8 cellular contexts compared by ENCODE assay signal in genomic region chr16:83137326-83137770, GRCh38.
DNase-seq lines count a peak whose midpoint lies in the region; ATAC-seq and TF ChIP-seq lines count a peak whose summit lies in the region.

No MANE protein-coding gene starts in this region.

- 0 out of 2 replicates have a peak overlapping the region, but pooled peaks have one; percentile 48 for H2AFZ ChIP-seq in MM.1S (ENCODE audit: low read length)

- H3K79me2 ChIP-seq in MM.1S (ENCODE audit: low read length), result no peaks in the 10 kb centered on the region

- peaks cover 0 to 3% (median 2%) of the 10 kb centered on the region in 7 donors for H3K9me3 Mint-ChIP-seq in naive B cell

- H3K27ac Mint-ChIP-seq in naive B cell, result peak overlapping the region in 1 of 6 donors; percentile 34

- TF ChIP-seq CTCF in MM.1S (IDR thresholded peaks at IDR 0.05; ENCODE audit: low read length), result no peak

- no peak overlapping the region for H3K9ac ChIP-seq in MM.1S (ENCODE audit: low read length)

- no peak overlapping the region for H3K27ac ChIP-seq in MM.1S (ENCODE audit: low read length)

- no peaks in the 10 kb centered on the region for H3K36me3 ChIP-seq in MM.1S (replicated peaks; ENCODE audit: insufficient read depth, low read length)

- H3K4me2 ChIP-seq in MM.1S (ENCODE audit: low read depth, low read length), result peak overlapping the region; percentile 68

- H3K4me3 ChIP-seq in MM.1S (ENCODE audit: low read length), result peak overlapping the region; percentile 27; the same call in 1 of the 2 replicates

- no peaks in the 10 kb centered on the region for H3K4me1 ChIP-seq in MM.1S (ENCODE audit: low read length)

- peak overlapping the region; percentile 3 to 85 (median 68) for H3K4me3 Mint-ChIP-seq in naive B cell

- peaks cover 0 to 16% (median 4%) of the 10 kb centered on the region in 3 donors for H3K27me3 Mint-ChIP-seq in naive B cell

- no peaks in the 10 kb centered on the region for H3K27me3 ChIP-seq in MM.1S (replicated peaks; ENCODE audit: insufficient read depth, low read length)

- H3K9me2 ChIP-seq in MM.1S (replicated peaks; ENCODE audit: insufficient read depth, low read length), result no peaks in the 10 kb centered on the region

- no peaks in the 10 kb centered on the region for H3K9me3 ChIP-seq in MM.1S (replicated peaks; ENCODE audit: insufficient read depth, low read length)

- H3K36me3 Mint-ChIP-seq in naive B cell, result no peaks in the 10 kb centered on the region

- ATAC-seq in naive B cell (ENCODE audit: low read depth in 2 of 2) (no peak), GM19452 (IDR thresholded peaks at IDR 0.05; ENCODE audit: unreplicated experiment) (no peak)

- H4K20me1 ChIP-seq in MM.1S (ENCODE audit: insufficient read depth, low read length), result no peaks in the 10 kb centered on the region

- H3F3A ChIP-seq in MM.1S (ENCODE audit: insufficient read depth, low read length), result no peaks in the 10 kb centered on the region

- DNase-seq in ELF-1 (ENCODE audit: low read depth, low spot score) (peak; percentile 15), MM.1S (peak; percentile 75), naive B cell (no peak), ecto neural progenitor cell (ENCODE audit: low spot score) (no peak), NCI-H2171 (lab: John Stamatoyannopoulos, UW) (no peak)
- DNase-seq in central memory CD4-positive, alpha-beta T cell, result peak; percentile 19
- no peak for DNase-seq in activated CD4-positive, CD25-positive, alpha-beta regulatory T cell (lab: John Stamatoyannopoulos, UW)

- peaks cover 2 to 13% (median 5%) of the 10 kb centered on the region in 3 donors for H3K4me1 Mint-ChIP-seq in naive B cell

Comparison
In these comparisons a context has a peak if more than half of its experiments do, and no peak if none do; other contexts are left out.
1. DNase-seq: peak in ELF-1 (single experiment), MM.1S (single experiment) and central memory CD4-positive, alpha-beta T cell (single experiment); none in naive B cell (single experiment), ecto neural progenitor cell (single experiment), activated CD4-positive, CD25-positive, alpha-beta regulatory T cell (0 of 4) and NCI-H2171 (single experiment).